Comparison of ENCODE assay signal across 20 cellular contexts in genomic region chr2:72744049-72744448, GRCh38.
DNase-seq lines count a peak whose midpoint lies in the region; ATAC-seq, FAIRE-seq and TF ChIP-seq lines count a peak whose summit lies in the region.
"Had no signal": no experiment of that assay in that cellular context is flagged by ENCODE, and none has a peak within 500 bp of the region (broad histone marks: within the 10 kb centered on the region; RNA-seq: fewer than 3 reads in every experiment).

No MANE protein-coding gene starts in this region.

- no peaks in the 10 kb centered on the region for H3K9me1 ChIP-seq in endothelial cell of umbilical vein (replicated peaks; ENCODE audit: control insufficient read depth, extremely low read depth, insufficient read depth, low read length)

- H3K27ac ChIP-seq in PC-3 (ENCODE audit: low read length) (no peak overlapping the region), endothelial cell of umbilical vein (ENCODE audit: insufficient read depth, low read depth, low read length) (no peak overlapping the region), left lung (no peak overlapping the region)
- H3K27ac ChIP-seq: BLaER1 treated with 17β-estradiol and CSF1 and Interleukin-3, amounts not matched to agents 10 nM and 100 nM; pancreas; tibial nerve had no signal

- BruUV-seq in PC-3 (replicated peaks; lab: Mats Ljungman, UMichigan) (no TSS peak), endothelial cell of umbilical vein (replicated peaks; lab: Mats Ljungman, UMichigan) (no TSS peak)

- no peaks in the 10 kb centered on the region for H3F3A ChIP-seq in PC-3 (ENCODE audit: low read length, unreplicated experiment)

- H3K4me2 ChIP-seq in PC-3 (ENCODE audit: low read length) (peak overlapping the region; percentile 48), endothelial cell of umbilical vein (ENCODE audit: insufficient read depth, low read length) (no peak overlapping the region)
- H3K4me2 ChIP-seq: BLaER1 treated with 17β-estradiol and CSF1 and Interleukin-3, amounts not matched to agents 10 nM and 100 nM; smooth muscle cell had no signal

- H3K27me3 ChIP-seq in PC-3 (ENCODE audit: low read length) (no peaks in the 10 kb centered on the region), endothelial cell of umbilical vein (ENCODE audit: control insufficient read depth in 2 of 2, insufficient read depth in 2 of 2, low read length in 2 of 2) (no peaks in the 10 kb centered on the region), left lung (no peaks in the 10 kb centered on the region)
- H3K27me3 ChIP-seq: BLaER1 treated with 17β-estradiol and CSF1 and Interleukin-3, amounts not matched to agents 10 nM and 100 nM; pancreas; tibial nerve had no signal

- FAIRE-seq in endothelial cell of umbilical vein (lab: Jason Lieb, UNC): no peak
- no peak for FAIRE-seq in GM12892 (lab: Jason Lieb, UNC)
- FAIRE-seq: pancreas had no signal

- DNase-seq in ELR (ENCODE audit: low read depth) (peak; percentile 43), PC-3 (peak; percentile 50), endothelial cell of umbilical vein (ENCODE audit: low read depth, low spot score) (peak; percentile 47), left lung (no peak), NCI-H2107 (lab: John Stamatoyannopoulos, UW) (no peak), DMS 273 treated with DMSO at 0.1 percent for 48 hours (lab: John Stamatoyannopoulos, UW) (no peak), putamen (ENCODE audit: low spot score) (no peak), GM12892 (ENCODE audit: insufficient read length) (no peak)
- DNase-seq: activated CD4-positive, alpha-beta memory T cell treated with anti-CD3 and anti-CD28 coated beads for 36 hours; activated T-cell treated with anti-CD3 and anti-CD28 coated beads, Interleukin-2, amount 50 U/mL, for 24 hours; central memory CD4-positive, alpha-beta T cell; left colon; NCI-H1694; NCI-H446 treated with DMSO at 0.1 percent for 48 hours; OCI-M1; pancreas had no signal

- no peak for TF ChIP-seq CTCF in PC-3 (conservative IDR thresholded peaks at IDR 0.05; ENCODE audit: low read depth, low read length)
- TF ChIP-seq CTCF in endothelial cell of umbilical vein (IDR thresholded peaks at IDR 0.05; ENCODE audit: extremely low read depth in 1 of 2, insufficient read depth in 1 of 2, low read depth in 1 of 2, low read length in 2 of 2): no peak
- no peak for TF ChIP-seq CTCF in left lung (IDR thresholded peaks at IDR 0.05)

- ATAC-seq in PC-3 (peak; percentile 55), left lung (peak; percentile 60)
- ATAC-seq: activated naive CD4-positive, alpha-beta T cell treated with anti-CD3 and anti-CD28 coated beads, Interleukin-2, amount 50 U/mL, for 72 hours; left colon had no signal

- H3K36me3 ChIP-seq in PC-3 (ENCODE audit: low read depth, low read length) (no peaks in the 10 kb centered on the region), endothelial cell of umbilical vein (ENCODE audit: control insufficient read depth in 2 of 2, extremely low read depth in 1 of 2, insufficient read depth in 2 of 2, low read length in 2 of 2) (no peaks in the 10 kb centered on the region), left lung (no peaks in the 10 kb centered on the region)
- H3K36me3 ChIP-seq: BLaER1 treated with 17β-estradiol and CSF1 and Interleukin-3, amounts not matched to agents 10 nM and 100 nM; pancreas had no signal

- CTCF ChIA-PET in PC-3 (lab: Charles Lee) (no interaction called here), endothelial cell of umbilical vein (lab: Charles Lee) (interaction anchor here (0.6 to 3.6 kb wide), 5 partner anchors 138 to 946 kb away, joined by 3 to 49 read pairs (median 5); no protein-coding TSS in a partner anchor)

- H2AFZ ChIP-seq in PC-3 (ENCODE audit: low read length): no peak overlapping the region
- H2AFZ ChIP-seq in endothelial cell of umbilical vein (ENCODE audit: low read depth, low read length): no peak overlapping the region

- no peak overlapping the region for H3K4me3 ChIP-seq in PC-3 (ENCODE audit: low read length)
- H3K4me3 ChIP-seq in endothelial cell of umbilical vein (replicated peaks in 1 of 3; ENCODE audit: insufficient read depth in 1 of 3, low read depth in 1 of 3, low read length in 3 of 3): no peak overlapping the region
- no peak overlapping the region for H3K4me3 ChIP-seq in left lung
- H3K4me3 ChIP-seq: BLaER1 treated with 17β-estradiol and CSF1 and Interleukin-3, amounts not matched to agents 10 nM and 100 nM; pancreas; smooth muscle cell; tibial nerve had no signal

- no peaks in the 10 kb centered on the region for H3K9me3 ChIP-seq in PC-3 (ENCODE audit: low read length)
- no peaks in the 10 kb centered on the region for H3K9me3 ChIP-seq in endothelial cell of umbilical vein (replicated peaks; ENCODE audit: control insufficient read depth, insufficient read depth, low read length)
- no peaks in the 10 kb centered on the region for H3K9me3 ChIP-seq in left lung
- H3K9me3 ChIP-seq: BLaER1 treated with 17β-estradiol and CSF1 and Interleukin-3, amounts not matched to agents 10 nM and 100 nM; pancreas; tibial nerve had no signal

- intact Hi-C loops in PC-3 (cut with micrococcal nuclease) (loop anchor here (2.0 to 10.0 kb wide), 3 partner anchors 135 to 1199 kb away; no protein-coding TSS in a partner anchor), endothelial cell of umbilical vein (cut with micrococcal nuclease) (loop anchor here (10.0 kb wide), 1 partner anchor 1199 kb away; no protein-coding TSS in a partner anchor), left lung (cut with DNase I) (no loop called here)

- peaks cover 19% of the 10 kb centered on the region for H3K4me1 ChIP-seq in PC-3 (ENCODE audit: insufficient read depth, low read length)
- no peaks in the 10 kb centered on the region for H3K4me1 ChIP-seq in endothelial cell of umbilical vein (ENCODE audit: control insufficient read depth, extremely low read depth, insufficient read depth, low read length)
- no peaks in the 10 kb centered on the region for H3K4me1 ChIP-seq in left lung
- H3K4me1 ChIP-seq: BLaER1 treated with 17β-estradiol and CSF1 and Interleukin-3, amounts not matched to agents 10 nM and 100 nM; pancreas had no signal

- no peaks in the 10 kb centered on the region for H3K79me2 ChIP-seq in PC-3 (ENCODE audit: low read length)
- no peaks in the 10 kb centered on the region for H3K79me2 ChIP-seq in endothelial cell of umbilical vein (ENCODE audit: control insufficient read depth, insufficient read depth, low read length)

- H4K20me1 ChIP-seq in PC-3 (ENCODE audit: low read length) (peaks cover 6% of the 10 kb centered on the region), endothelial cell of umbilical vein (replicated peaks; ENCODE audit: control insufficient read depth, extremely low read depth, insufficient read depth, low read length) (no peaks in the 10 kb centered on the region)
- H4K20me1 ChIP-seq: BLaER1 treated with 17β-estradiol and CSF1 and Interleukin-3, amounts not matched to agents 10 nM and 100 nM had no signal

- TF ChIP-seq POLR2A in endothelial cell of umbilical vein (IDR thresholded peaks at IDR 0.05; ENCODE audit: low read depth, low read length): no peak
- TF ChIP-seq POLR2A in GM12892 (IDR thresholded peaks at IDR 0.05; ENCODE audit: low read depth, low read length): no peak

- POLR2A ChIA-PET in PC-3 (lab: Charles Lee; ENCODE audit: unreplicated experiment): no interaction called here
- POLR2A ChIA-PET in endothelial cell of umbilical vein (lab: Charles Lee): no interaction called here

- H3K9me2 ChIP-seq in PC-3 (replicated peaks; ENCODE audit: low read length): no peaks in the 10 kb centered on the region

- dilution Hi-C loops in endothelial cell of umbilical vein (cut with MboI; ENCODE audit: extremely low pct_ligation_motif_present, low sequenced_read_pairs): no loop called here

- no peak overlapping the region for H3K9ac ChIP-seq in PC-3 (ENCODE audit: low read length)
- no peak overlapping the region for H3K9ac ChIP-seq in endothelial cell of umbilical vein (replicated peaks; ENCODE audit: extremely low read depth, insufficient read depth, low read length)
- H3K9ac ChIP-seq: BLaER1 treated with 17β-estradiol and CSF1 and Interleukin-3, amounts not matched to agents 10 nM and 100 nM had no signal

TF ChIP-seq in endothelial cell of umbilical vein, 7 proteins besides CTCF, POLR2A, EP300 and RAD21:
- TF ChIP-seq FOS (IDR thresholded peaks at IDR 0.05; ENCODE audit: borderline replicate concordance, insufficient read depth, low read length): peak; percentile 14
- no peak for TF ChIP-seq JUN (IDR thresholded peaks at IDR 0.05; ENCODE audit: borderline replicate concordance, insufficient read depth, insufficient read length, low read depth)

Comparison
In these comparisons a context has a peak if more than half of its experiments do, and no peak if none do; other contexts are left out.
1. DNase-seq: peak in ELR (single experiment), PC-3 (single experiment) and endothelial cell of umbilical vein (single experiment); none in left lung (0 of 2), NCI-H2107 (single experiment), DMS 273 treated with DMSO at 0.1 percent for 48 hours (single experiment), putamen (single experiment) and GM12892 (single experiment).
2. intact Hi-C loops: an anchor here in PC-3 (2.0 to 10.0 kb wide) and endothelial cell of umbilical vein (10.0 kb wide); none called in left lung.